In the genomic region with DNA sequence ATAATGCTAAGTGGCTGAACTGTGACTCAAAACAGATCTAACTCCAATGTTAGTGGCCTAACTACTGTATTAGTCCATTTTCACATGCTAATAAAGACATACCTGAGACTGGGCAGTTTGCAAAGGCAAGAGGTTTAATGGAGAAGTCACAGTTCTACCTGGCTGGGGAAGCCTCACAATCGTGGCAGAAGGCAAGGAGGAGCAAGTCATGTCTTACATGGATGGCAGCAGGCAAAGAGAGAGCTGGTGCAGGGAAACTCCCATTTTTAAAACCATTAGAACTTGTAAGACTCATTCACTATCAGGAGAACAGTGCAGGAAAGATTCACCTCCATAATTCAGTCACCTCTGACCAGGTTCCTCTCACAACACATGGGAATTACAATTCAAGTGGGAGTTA, we compare ENCODE assay signal across 22 cellular contexts.
A peak's percentile ranks its signal among the peaks of the same experiment; 100 is the strongest.
DNase-seq lines count a peak whose midpoint lies in the region; ATAC-seq, FAIRE-seq and TF ChIP-seq lines count a peak whose summit lies in the region.
"Had no signal": no experiment of that assay in that cellular context is flagged by ENCODE, and none has a peak within 500 bp of the region (broad histone marks: within the 10 kb centered on the region; RNA-seq: fewer than 3 reads in every experiment).

No MANE protein-coding gene starts in this region.

- no peak overlapping the region for H3K4me3 Mint-ChIP-seq in activated T-helper 17 cell treated with anti-CD3 and anti-CD28 coated beads, Interleukin-2, amount 50 U/mL, for 72 hours
- H3K4me3 Mint-ChIP-seq in memory B cell, result no peak overlapping the region
- H3K4me3 Mint-ChIP-seq: CD4-positive, alpha-beta T cell; CD8-positive, alpha-beta T cell had no signal

- DNase-seq in D721Med (ENCODE audit: insufficient read length, low spot score), result no peak
- DNase-seq in GM12891 (ENCODE audit: insufficient read length, low spot score), result no peak
- no peak for DNase-seq in memory B cell (ENCODE audit: low spot score in 2 of 2)
- DNase-seq in C1 segment of cervical spinal cord (lab: John Stamatoyannopoulos, UW), result no peak
- DNase-seq in GM19238 (ENCODE audit: insufficient read length, low spot score), result no peak
- DNase-seq in DMS153 treated with DMSO at 0.1 percent for 48 hours (lab: John Stamatoyannopoulos, UW; ENCODE audit: unreplicated experiment), result no peak
- DNase-seq: 8988T; ACHN; BE2C; Caco-2; Calu3; CD4-positive, alpha-beta T cell; CD8-positive, alpha-beta T cell; DMS53; DMS79; DND-41; EL; GDM1 had no signal

- FAIRE-seq in D721Med (lab: Jason Lieb, UNC) (peak; percentile 38), GM12891 (lab: Jason Lieb, UNC) (peak; percentile 23)
- FAIRE-seq: A204.1, GM12878 had no signal

- no peak overlapping the region for H3K27ac Mint-ChIP-seq in activated T-helper 17 cell treated with anti-CD3 and anti-CD28 coated beads, Interleukin-2, amount 50 U/mL, for 72 hours
- peak overlapping the region; percentile 51 for H3K27ac Mint-ChIP-seq in memory B cell
- H3K27ac Mint-ChIP-seq: CD4-positive, alpha-beta T cell; CD8-positive, alpha-beta T cell had no signal

- peak; percentile 16 for ATAC-seq in activated T-helper 17 cell treated with anti-CD3 and anti-CD28 coated beads, Interleukin-2, amount 50 U/mL, for 72 hours (replicated peaks)
- no peak for ATAC-seq in memory B cell (ENCODE audit: low read depth)
- no peak for ATAC-seq in GM19455 (IDR thresholded peaks at IDR 0.05; ENCODE audit: unreplicated experiment)
- ATAC-seq: CD8-positive, alpha-beta T cell; GM12878 had no signal

- no peaks in the 10 kb centered on the region for H3K27me3 Mint-ChIP-seq in activated T-helper 17 cell treated with anti-CD3 and anti-CD28 coated beads, Interleukin-2, amount 50 U/mL, for 72 hours
- no peaks in the 10 kb centered on the region for H3K27me3 Mint-ChIP-seq in memory B cell
- H3K27me3 Mint-ChIP-seq: CD4-positive, alpha-beta T cell had no signal

- TF ChIP-seq POLR2A in GM12891 (IDR thresholded peaks at IDR 0.05; ENCODE audit: low read depth, low read length), result no peak

- TF ChIP-seq CTCF in D721Med (IDR thresholded peaks at IDR 0.05; ENCODE audit: insufficient read depth, missing control alignments), result no peak

- no peaks in the 10 kb centered on the region for H3K36me3 Mint-ChIP-seq in activated T-helper 17 cell treated with anti-CD3 and anti-CD28 coated beads, Interleukin-2, amount 50 U/mL, for 72 hours (ENCODE audit: low read depth)
- H3K36me3 Mint-ChIP-seq in memory B cell, result peaks cover 14% of the 10 kb centered on the region

- H3K4me1 Mint-ChIP-seq in activated T-helper 17 cell treated with anti-CD3 and anti-CD28 coated beads, Interleukin-2, amount 50 U/mL, for 72 hours, result peaks cover 5% of the 10 kb centered on the region
- peaks cover 11% of the 10 kb centered on the region for H3K4me1 Mint-ChIP-seq in memory B cell

- peaks cover 5% of the 10 kb centered on the region for H3K9me3 Mint-ChIP-seq in activated T-helper 17 cell treated with anti-CD3 and anti-CD28 coated beads, Interleukin-2, amount 50 U/mL, for 72 hours
- H3K9me3 Mint-ChIP-seq in memory B cell, result peaks cover 6% of the 10 kb centered on the region

TF ChIP-seq in GM12891, 5 proteins besides CTCF, POLR2A, EP300 and RAD21:
- TF ChIP-seq POLR2AphosphoS5 (IDR thresholded peaks at IDR 0.05; ENCODE audit: low read depth, low read length), result no peak
- TF ChIP-seq POU2F2 (IDR thresholded peaks at IDR 0.05; ENCODE audit: low read depth, low read length), result no peak
- TF ChIP-seq SPI1 (IDR thresholded peaks at IDR 0.05; ENCODE audit: low read depth, low read length), result no peak
- no peak for TF ChIP-seq PAX5 (IDR thresholded peaks at IDR 0.05; ENCODE audit: insufficient read depth, low read length, severe bottlenecking)
- no peak for TF ChIP-seq TAF1 (IDR thresholded peaks at IDR 0.05; ENCODE audit: low read depth, low read length)
